ENCODE assay signal across 12 cellular contexts in the genomic region with DNA sequence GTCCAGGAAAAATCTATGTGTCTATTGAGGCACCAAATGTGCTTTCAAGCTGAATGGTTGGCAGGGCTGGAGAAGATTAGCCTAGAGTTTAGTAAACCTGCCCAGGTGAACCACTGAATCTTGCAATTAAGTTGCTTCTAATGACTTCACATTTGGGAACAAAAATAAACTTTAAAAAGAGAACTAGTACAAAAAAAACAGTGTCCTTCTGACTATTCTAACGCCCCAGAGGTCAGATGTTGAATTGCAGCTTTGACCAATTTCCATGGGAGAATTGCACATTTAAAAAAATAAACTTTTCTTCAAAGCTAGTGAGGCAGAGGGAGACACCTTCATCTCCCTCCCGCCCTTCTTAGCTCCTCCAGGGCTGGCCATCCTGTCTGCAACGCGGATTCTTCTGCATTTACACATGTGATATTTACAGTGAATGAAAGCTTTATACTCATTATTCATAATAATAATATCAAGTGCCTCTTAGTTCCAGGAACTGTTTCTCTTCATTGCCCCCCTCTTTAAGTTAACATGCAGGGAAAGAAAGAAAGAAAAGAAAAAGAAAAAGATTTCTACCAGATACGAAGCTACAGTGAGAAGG.
DNase-seq lines count a peak whose midpoint lies in the region; ATAC-seq, FAIRE-seq and TF ChIP-seq lines count a peak whose summit lies in the region.
"Had no signal": no experiment of that assay in that cellular context is flagged by ENCODE, and none has a peak within 500 bp of the region (broad histone marks: within the 10 kb centered on the region; RNA-seq: fewer than 3 reads in every experiment).

No MANE protein-coding gene starts in this region.

- no peaks in the 10 kb centered on the region for H3K9me3 ChIP-seq in colonic mucosa
- H3K9me3 ChIP-seq in neural progenitor cell (ENCODE audit: low read depth), result no peaks in the 10 kb centered on the region

- no peak overlapping the region for H3K27ac Mint-ChIP-seq in neural progenitor cell
- H3K27ac Mint-ChIP-seq: T-helper 1 cell treated with Interleukin-12 subunit alpha and Interleukin-12 subunit beta and Interleukin-4 antibody, amounts not matched to agents 30 μg/mL and 1 μg/mL, for 36 hours had no signal

- H3K4me3 Mint-ChIP-seq in neural progenitor cell, result no peak overlapping the region
- H3K4me3 Mint-ChIP-seq: T-helper 1 cell treated with Interleukin-12 subunit alpha and Interleukin-12 subunit beta and Interleukin-4 antibody, amounts not matched to agents 30 μg/mL and 1 μg/mL, for 36 hours had no signal

- no peak for ATAC-seq in HG03442 (IDR thresholded peaks at IDR 0.05; ENCODE audit: unreplicated experiment)

- intact Hi-C loops in colonic mucosa (cut with DNase I), result no loop called here

- TF ChIP-seq CTCF in colonic mucosa (IDR thresholded peaks at IDR 0.05), result peak; percentile 46
- peak; percentile 50 for TF ChIP-seq CTCF in neural progenitor cell (IDR thresholded peaks at IDR 0.05)

- H3K27ac ChIP-seq in colonic mucosa, result no peak overlapping the region
- no peak overlapping the region for H3K27ac ChIP-seq in neural progenitor cell

- H3K79me2 ChIP-seq in neural progenitor cell (ENCODE audit: low read depth), result no peaks in the 10 kb centered on the region

- FAIRE-seq in G401.6 (lab: Jason Lieb, UNC), result peak; percentile 49

- H3K4me1 ChIP-seq in colonic mucosa (no peaks in the 10 kb centered on the region), neural progenitor cell (no peaks in the 10 kb centered on the region)

- H3K4me1 Mint-ChIP-seq in neural progenitor cell, result peaks cover 15% of the 10 kb centered on the region

- no peaks in the 10 kb centered on the region for H3K27me3 ChIP-seq in colonic mucosa
- no peaks in the 10 kb centered on the region for H3K27me3 ChIP-seq in neural progenitor cell

- peaks cover 2% of the 10 kb centered on the region for H3K27me3 Mint-ChIP-seq in neural progenitor cell (ENCODE audit: insufficient read depth, low read depth)

- no peaks in the 10 kb centered on the region for H4K20me1 ChIP-seq in neural progenitor cell (ENCODE audit: low read depth)

- H3F3A ChIP-seq in neural progenitor cell (ENCODE audit: low read depth), result no peaks in the 10 kb centered on the region

- H2AFZ ChIP-seq in neural progenitor cell (replicated peaks), result no peak overlapping the region

- peaks cover 10% of the 10 kb centered on the region for H3K9me3 Mint-ChIP-seq in neural progenitor cell
- H3K9me3 Mint-ChIP-seq: T-helper 1 cell treated with Interleukin-12 subunit alpha and Interleukin-12 subunit beta and Interleukin-4 antibody, amounts not matched to agents 30 μg/mL and 1 μg/mL, for 36 hours had no signal

- H3K36me3 Mint-ChIP-seq in neural progenitor cell, result peaks cover 2% of the 10 kb centered on the region

- H3K4me3 ChIP-seq in colonic mucosa, result no peak overlapping the region
- H3K4me3 ChIP-seq in neural progenitor cell, result no peak overlapping the region

- H3K36me3 ChIP-seq in colonic mucosa (no peaks in the 10 kb centered on the region), neural progenitor cell (no peaks in the 10 kb centered on the region)

- H3K4me2 ChIP-seq in neural progenitor cell, result no peak overlapping the region

- DNase-seq in MV-4-11 (lab: John Stamatoyannopoulos, UW) (peak; percentile 40), colonic mucosa (no peak), neural progenitor cell (ENCODE audit: low spot score) (no peak), NCI-H2196 treated with DMSO at 0.1 percent for 48 hours (lab: John Stamatoyannopoulos, UW; ENCODE audit: unreplicated experiment) (no peak), cerebellum (ENCODE audit: low spot score) (no peak)
- no peak for DNase-seq in activated CD4-positive, alpha-beta T cell treated with anti-CD3 and anti-CD28 coated beads for 1 hour
- DNase-seq: central memory CD4-positive, alpha-beta T cell; hypothalamus; NCI-H2171 treated with DMSO at 0.1 percent for 48 hours had no signal

- H3K9ac ChIP-seq in colonic mucosa (ENCODE audit: low read depth in 2 of 2, low read length in 2 of 2) (no peak overlapping the region), neural progenitor cell (no peak overlapping the region)
